10 cellular contexts compared by ENCODE assay signal in genomic region chr20:44805991-44806729, GRCh38. TPM values are rescaled to one million over a fixed set of nuclear protein-coding genes. Genes with fewer than 3 reads are reported as not detected.
DNase-seq lines count a peak whose midpoint lies in the region; ATAC-seq, FAIRE-seq and TF ChIP-seq lines count a peak whose summit lies in the region.
"Had no signal": no experiment of that assay in that cellular context is flagged by ENCODE, and none has a peak within 500 bp of the region (broad histone marks: within the 10 kb centered on the region; RNA-seq: fewer than 3 reads in every experiment).

No MANE protein-coding gene starts in this region.

- no peak overlapping the region for H4K8ac ChIP-seq in H1 (ENCODE audit: extremely low read depth, insufficient read depth, low read length)

- no peak overlapping the region for H3K56ac ChIP-seq in H1 (replicated peaks; ENCODE audit: insufficient read length, low read depth, low read length)

- TF ChIP-seq CTCF in H1 (IDR thresholded peaks at IDR 0.05; ENCODE audit: control extremely low read depth in 1 of 3, insufficient read depth in 1 of 3, low read depth in 1 of 3, low read length in 3 of 3) (no peak), neural cell (IDR thresholded peaks at IDR 0.05; ENCODE audit: poor library complexity, severe bottlenecking) (no peak)

- H3K4me2 ChIP-seq in H1 (ENCODE audit: insufficient read depth in 1 of 2, low read depth in 2 of 2, low read length in 2 of 2) (peak overlapping the region in 1 of 2 experiments; percentile 5; a peak in 1 of 4 replicates), neural cell (ENCODE audit: low read length) (peak overlapping the region; percentile 37)

- H2BK20ac ChIP-seq in H1 (ENCODE audit: low read length): no peak overlapping the region

- peaks cover 8% of the 10 kb centered on the region for H3K23me2 ChIP-seq in H1 (ENCODE audit: low read depth, low read length)

- H2BK5ac ChIP-seq in H1 (ENCODE audit: low read depth, low read length): no peak overlapping the region

- H3K4ac ChIP-seq in H1 (replicated peaks; ENCODE audit: insufficient read length, low read depth, low read length): no peak overlapping the region

- WGBS in H1 (ENCODE audit: extremely low coverage in 1 of 2, insufficient coverage in 1 of 2, insufficient read length in 1 of 2, insufficient replicate concordance in 2 of 2, low coverage in 1 of 2, low lambda C conversion rate in 2 of 2, missing lambda C conversion rate in 1 of 2), 2 experiments: 27% methylated on average over 9 of the region's 9 CpGs; no CpG with 5 or more reads in 1 of the 2 experiments

- no peaks in the 10 kb centered on the region for H3K9me3 ChIP-seq in H1 (ENCODE audit: insufficient read depth in 2 of 2, low read depth in 1 of 2, low read length in 1 of 2)
- H3K9me3 ChIP-seq in neural cell (ENCODE audit: low read length): no peaks in the 10 kb centered on the region

- POLR2A ChIA-PET in H1 (lab: Charles Lee; ENCODE audit: partially characterized antibody): interaction anchor here (0.8 kb wide), 1 partner anchor 79 kb away, joined by 4 read pairs; the partner anchor contains the start of gene YWHAB

- peaks cover 5 to 12% of the 10 kb centered on the region in 2 experiments for H4K20me1 ChIP-seq in H1 (replicated peaks in 1 of 2; ENCODE audit: control insufficient read depth in 1 of 2, insufficient read depth in 2 of 2, low read length in 2 of 2)
- no peaks in the 10 kb centered on the region for H4K20me1 ChIP-seq in neural cell (ENCODE audit: insufficient read depth)

- no peaks in the 10 kb centered on the region for H3F3A ChIP-seq in neural cell (ENCODE audit: insufficient read depth, low read length, poor library complexity, severe bottlenecking)

- H3K9me2 ChIP-seq in neural cell (ENCODE audit: insufficient read depth, low read length): no peaks in the 10 kb centered on the region

- CTCF ChIA-PET in H1 (lab: Charles Lee; ENCODE audit: partially characterized antibody): interaction anchor here (1.0 to 12.1 kb wide), 5 partner anchors 9 to 79 kb away, joined by 3 to 170 read pairs (median 6); partner anchors contain the start of gene YWHAB

- H3K18ac ChIP-seq in H1 (ENCODE audit: extremely low read depth, low read length): no peak overlapping the region

- H2AFZ ChIP-seq in H1 (ENCODE audit: low read length) (no peak overlapping the region), neural cell (ENCODE audit: low read depth, low read length) (no peak overlapping the region)

- TF ChIP-seq RAD21 in H1 (IDR thresholded peaks at IDR 0.05 in 1 of 2, conservative IDR thresholded peaks at IDR 0.05 in 1 of 2; ENCODE audit: low read depth in 2 of 2, low read length in 2 of 2): no peak
- TF ChIP-seq RAD21 in neural cell (conservative IDR thresholded peaks at IDR 0.05): no peak

- H2BK120ac ChIP-seq in H1 (replicated peaks; ENCODE audit: low read depth, low read length): no peak overlapping the region

- H3K23ac ChIP-seq in H1 (ENCODE audit: insufficient read length): no peak overlapping the region

- no peak overlapping the region for H2BK12ac ChIP-seq in H1 (ENCODE audit: low read depth, low read length)

- DNase-seq in D341Med (ENCODE audit: low spot score): peak; percentile 56
- peak; percentile 53 for DNase-seq in NCI-H1092 treated with DMSO at 0.1 percent for 48 hours (lab: John Stamatoyannopoulos, UW)
- DNase-seq in H1 (ENCODE audit: low read depth in 1 of 2, low spot score in 2 of 2): peak in 1 of 2 experiments; percentile 82
- no peak for DNase-seq in T-helper 2 cell
- DNase-seq: NCI-H2107 had no signal

- H3K27me3 ChIP-seq in H1 (replicated peaks in 1 of 4; ENCODE audit: control insufficient read depth in 3 of 4, extremely low read depth in 1 of 4, insufficient read depth in 3 of 4, low read length in 3 of 4) (peaks cover 0 to 16% (median 11%) of the 10 kb centered on the region in 4 experiments; a peak in 6 of 7 replicates), neural cell (ENCODE audit: insufficient read depth, low read depth, low read length) (peaks cover 8% of the 10 kb centered on the region)

- peaks cover 6% of the 10 kb centered on the region; the same call in 1 of the 2 replicates for H3K79me1 ChIP-seq in H1 (ENCODE audit: low read depth, low read length)

- peaks cover 0 to 23% of the 10 kb centered on the region in 2 experiments; a peak in 1 of 4 replicates for H3K79me2 ChIP-seq in H1 (ENCODE audit: control insufficient read depth in 1 of 2, insufficient read depth in 2 of 2, low read length in 2 of 2)
- peaks cover 22% of the 10 kb centered on the region for H3K79me2 ChIP-seq in neural cell (replicated peaks; ENCODE audit: insufficient read depth, low read length)

- no peak overlapping the region for H3K9ac ChIP-seq in H1 (replicated peaks in 1 of 4; ENCODE audit: extremely low read depth in 1 of 4, low read depth in 3 of 4, low read length in 3 of 4)
- H3K9ac ChIP-seq in neural cell (ENCODE audit: low read length): peak overlapping the region; percentile 10

- no peak overlapping the region for H2BK15ac ChIP-seq in H1 (ENCODE audit: low read length)

- FAIRE-seq in H1 (lab: Jason Lieb, UNC): peak; percentile 63
- FAIRE-seq: endothelial cell of umbilical vein had no signal

- no peak overlapping the region for H3K14ac ChIP-seq in H1 (ENCODE audit: insufficient read length)

- TF ChIP-seq POLR2A in H1 (IDR thresholded peaks at IDR 0.05; ENCODE audit: control extremely low read depth in 1 of 2, low read depth in 2 of 2, low read length in 2 of 2): no peak

- ATAC-seq in HG03025 (IDR thresholded peaks at IDR 0.05; ENCODE audit: low FRiP score, unreplicated experiment) (no peak), GM19324 (IDR thresholded peaks at IDR 0.05; ENCODE audit: low FRiP score, unreplicated experiment) (no peak), HG03457 (IDR thresholded peaks at IDR 0.05; ENCODE audit: unreplicated experiment) (no peak)

- H2AK5ac ChIP-seq in H1 (ENCODE audit: low read depth, low read length): no peak overlapping the region

- H3K4me3 ChIP-seq in H1 (ENCODE audit: extremely low read depth in 1 of 4, insufficient read depth in 2 of 4, low read depth in 3 of 4, low read length in 4 of 4): no peak overlapping the region
- peak overlapping the region; percentile 91 for H3K4me3 ChIP-seq in neural cell (ENCODE audit: low read length)

- no peak overlapping the region for H4K5ac ChIP-seq in H1 (ENCODE audit: insufficient read length, low read depth, low read length)

- H4K91ac ChIP-seq in H1 (replicated peaks; ENCODE audit: insufficient read length, low read length): no peak overlapping the region

- H3K36me3 ChIP-seq in H1 (ENCODE audit: control insufficient read depth in 2 of 4, insufficient read depth in 4 of 4, low read length in 3 of 4) (peaks cover 0 to 4% (median 0%) of the 10 kb centered on the region in 4 experiments; a peak in 1 of 8 replicates), neural cell (ENCODE audit: insufficient read depth, low read length) (no peaks in the 10 kb centered on the region)

- H3K4me1 ChIP-seq in H1 (replicated peaks in 1 of 4; ENCODE audit: control insufficient read depth in 3 of 4, insufficient read depth in 4 of 4, low read length in 3 of 4): peaks cover 0 to 11% (median 5%) of the 10 kb centered on the region in 4 experiments; a peak in 6 of 7 replicates

- no peak for TF ChIP-seq EP300 in H1 (IDR thresholded peaks at IDR 0.05; ENCODE audit: borderline replicate concordance in 1 of 2, low read depth in 2 of 2, low read length in 2 of 2)
- no peak for TF ChIP-seq EP300 in neural cell (conservative IDR thresholded peaks at IDR 0.05; ENCODE audit: poor library complexity, severe bottlenecking)

- no peak overlapping the region for H3K27ac ChIP-seq in H1 (ENCODE audit: low read depth, low read length)
- H3K27ac ChIP-seq in neural cell (ENCODE audit: low read length): peak overlapping the region; percentile 38

TF ChIP-seq in H1, 55 proteins besides CTCF, POLR2A, EP300 and RAD21 (continues in another document):
- no peak for TF ChIP-seq EGR1 (IDR thresholded peaks at IDR 0.05; ENCODE audit: borderline replicate concordance, low read depth, low read length)
- TF ChIP-seq RFX5 (IDR thresholded peaks at IDR 0.05; ENCODE audit: borderline replicate concordance, low read depth, low read length): peak; percentile 64; the same call in 1 of the 2 replicates

TF ChIP-seq in neural cell, 6 proteins besides CTCF, POLR2A, EP300 and RAD21:
- peak; percentile 25 for TF ChIP-seq REST (IDR thresholded peaks at IDR 0.05; ENCODE audit: borderline replicate concordance)
- TF ChIP-seq POLR2AphosphoS5 (IDR thresholded peaks at IDR 0.05): no peak

RNA-seq across cellular contexts. Expression of gene RIMS4, which starts 4.2 kb away (rescaled TPM):
- total RNA-seq in H1 (2021; fragmentation: NEBNext Ultra II Directional; extraction: Animal tissue kit (Norgen Biotek cat#: 25700)): 44.2 and 49.8 TPM in 2 replicates
- 13.3 and 18.9 TPM in 2 replicates for polyA plus RNA-seq in H1 (2011; rRNA removed)
- polyA plus RNA-seq in H1 (2011; cell fraction: cytosol; rRNA removed): 14.4 TPM
- polyA plus RNA-seq in H1 (2011; cell fraction: nucleus; rRNA removed): 23.8 TPM
- 24.4 to 33.1 TPM (median 29.0 TPM) in 4 replicates for polyA plus RNA-seq in H1 (2012, experiment 1 of 2)
- polyA plus RNA-seq in H1 (2012, experiment 2 of 2): 34.8 TPM
- 10.3 TPM for polyA plus RNA-seq in H1 (2013, experiment 1 of 2)
- polyA plus RNA-seq in H1 (2013, experiment 2 of 2): 10.5 TPM
- 26.1 and 29.8 TPM in 2 replicates for polyA minus RNA-seq in H1 (2011; rRNA and poly(A)+ RNA removed)
- polyA minus RNA-seq in H1 (2011; cell fraction: cytosol; rRNA and poly(A)+ RNA removed): 23.3 TPM
- polyA minus RNA-seq in H1 (2011; cell fraction: nucleus; rRNA and poly(A)+ RNA removed): 12.1 TPM
- polyA plus RNA-seq in neural cell: 40.6 and 47.2 TPM in 2 replicates
- polyA minus RNA-seq in neural cell: 85.7 and 87.6 TPM in 2 replicates
- total RNA-seq: endothelial cell of umbilical vein had no signal
- polyA plus RNA-seq: endothelial cell of umbilical vein had no signal

Comparison
In these comparisons a context has a peak if more than half of its experiments do, and no peak if none do; other contexts are left out.
1. DNase-seq: peak in D341Med (single experiment) and NCI-H1092 treated with DMSO at 0.1 percent for 48 hours (single experiment); none in T-helper 2 cell (0 of 5).